Comparison of ENCODE assay signal across 13 cellular contexts in the genomic region with DNA sequence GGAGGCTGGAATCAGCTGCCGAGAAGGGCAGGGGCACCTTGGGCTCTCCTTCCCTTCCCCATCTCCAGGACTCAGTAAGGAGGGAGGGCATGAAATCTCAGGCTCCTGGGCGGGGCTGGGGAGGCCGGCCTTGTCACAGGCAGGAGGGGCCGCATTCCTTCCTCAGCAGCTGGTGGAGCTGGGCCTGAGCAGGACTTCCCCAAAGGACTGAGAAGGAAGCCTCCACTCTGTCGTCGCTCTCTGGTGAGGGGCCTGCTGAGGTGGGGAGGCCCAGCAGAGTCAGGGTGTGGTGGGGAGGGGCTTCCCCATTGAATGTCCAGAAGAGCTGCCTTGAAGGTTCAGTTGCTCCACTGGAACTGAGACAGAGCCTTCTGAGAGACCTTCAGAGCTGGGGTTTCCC. TPM values are rescaled to one million over a fixed set of nuclear protein-coding genes. Genes with fewer than 3 reads are reported as not detected.
A peak's percentile ranks its signal among the peaks of the same experiment; 100 is the strongest.
DNase-seq lines count a peak whose midpoint lies in the region; ATAC-seq and TF ChIP-seq lines count a peak whose summit lies in the region.
"Had no signal": no experiment of that assay in that cellular context is flagged by ENCODE, and none has a peak within 500 bp of the region (broad histone marks: within the 10 kb centered on the region; RNA-seq: fewer than 3 reads in every experiment).

No MANE protein-coding gene starts in this region.

- TF ChIP-seq EP300 in upper lobe of left lung (IDR thresholded peaks at IDR 0.05): no peak

- H3K9me3 ChIP-seq in GM23248 (ENCODE audit: low read depth) (no peaks in the 10 kb centered on the region), left lung (no peaks in the 10 kb centered on the region), upper lobe of left lung (no peaks in the 10 kb centered on the region)

- in situ Hi-C loops in GM23248 (cut with MboI): no loop called here

- H3K4me3 ChIP-seq in GM23248 (no peak overlapping the region), choroid plexus epithelial cell (ENCODE audit: low read depth, low read length) (no peak overlapping the region), left lung (no peak overlapping the region), upper lobe of left lung (peak overlapping the region in 2 of 4 donors; percentile 14 to 15)

- no peak overlapping the region for H2AFZ ChIP-seq in GM23248

- H3K4me2 ChIP-seq in GM23248 (ENCODE audit: unreplicated experiment): no peak overlapping the region

- WGBS in GM23248 (ENCODE audit: low coverage in 1 of 2, low lambda C conversion rate in 2 of 2, missing lambda C conversion rate in 2 of 2), 2 experiments: 18 to 19% methylated on average over 6 of the region's 6 CpGs
- 5 to 6% methylated on average over 6 of the region's 6 CpGs for WGBS in upper lobe of left lung, 2 donors

- H3K4me1 ChIP-seq in GM23248 (ENCODE audit: insufficient read depth) (no peaks in the 10 kb centered on the region), left lung (no peaks in the 10 kb centered on the region), upper lobe of left lung (peaks cover 0 to 10% (median 0%) of the 10 kb centered on the region in 4 donors)

- no peaks in the 10 kb centered on the region for H3F3A ChIP-seq in GM23248 (ENCODE audit: insufficient read depth)

- H3K79me2 ChIP-seq in GM23248 (ENCODE audit: insufficient read depth): no peaks in the 10 kb centered on the region

- peak in 2 of 4 donors; percentile 36 to 69 for TF ChIP-seq POLR2A in upper lobe of left lung (IDR thresholded peaks at IDR 0.05)

- no peak overlapping the region for H3K27ac Mint-ChIP-seq in T-helper 2 cell treated with Interferon-gamma antibody and Interleukin-4, amounts not matched to agents 5 μg/mL and 100 μg/mL, for 36 hours
- H3K27ac Mint-ChIP-seq: activated naive CD8-positive, alpha-beta T cell treated with anti-CD3 and anti-CD28 coated beads for 36 hours had no signal

- peak; percentile 52 for DNase-seq in GM23248
- peak; percentile 30 for DNase-seq in choroid plexus epithelial cell (ENCODE audit: low read depth)
- DNase-seq in left lung: peak in 1 of 2 donors; percentile 82
- DNase-seq in upper lobe of left lung: peak; percentile 69 to 83
- no peak for DNase-seq in T-helper 2 cell treated with Interferon-gamma antibody and Interleukin-4, amounts not matched to agents 5 μg/mL and 100 μg/mL, for 36 hours (ENCODE audit: low spot score)
- DNase-seq: activated CD4-positive, alpha-beta T cell treated with anti-CD3 and anti-CD28 coated beads for 4 hours; activated naive CD8-positive, alpha-beta T cell treated with anti-CD3 and anti-CD28 coated beads for 36 hours; NCI-H146; stimulated activated CD4-positive, alpha-beta T cell treated with anti-CD3 and anti-CD28 coated beads, Interleukin-15, amount 100 ng/mL, for 24 hours had no signal

- no peaks in the 10 kb centered on the region for H3K36me3 Mint-ChIP-seq in T-helper 2 cell treated with Interferon-gamma antibody and Interleukin-4, amounts not matched to agents 5 μg/mL and 100 μg/mL, for 36 hours (ENCODE audit: low read depth)
- H3K36me3 Mint-ChIP-seq: activated naive CD8-positive, alpha-beta T cell treated with anti-CD3 and anti-CD28 coated beads for 36 hours had no signal

- H3K9me3 Mint-ChIP-seq in T-helper 2 cell treated with Interferon-gamma antibody and Interleukin-4, amounts not matched to agents 5 μg/mL and 100 μg/mL, for 36 hours: no peaks in the 10 kb centered on the region
- H3K9me3 Mint-ChIP-seq: activated naive CD8-positive, alpha-beta T cell treated with anti-CD3 and anti-CD28 coated beads for 36 hours had no signal

- no peak for TF ChIP-seq CTCF in choroid plexus epithelial cell (conservative IDR thresholded peaks at IDR 0.05; ENCODE audit: low read depth, low read length)
- no peak for TF ChIP-seq CTCF in left lung (IDR thresholded peaks at IDR 0.05)
- no peak for TF ChIP-seq CTCF in upper lobe of left lung (IDR thresholded peaks at IDR 0.05)

- no peak overlapping the region for H3K4me3 Mint-ChIP-seq in T-helper 2 cell treated with Interferon-gamma antibody and Interleukin-4, amounts not matched to agents 5 μg/mL and 100 μg/mL, for 36 hours
- H3K4me3 Mint-ChIP-seq: activated naive CD8-positive, alpha-beta T cell treated with anti-CD3 and anti-CD28 coated beads for 36 hours had no signal

- intact Hi-C loops in left lung (cut with DNase I): no loop called here

- H3K27me3 ChIP-seq in GM23248 (replicated peaks; ENCODE audit: insufficient read depth) (peaks cover 25% of the 10 kb centered on the region), left lung (no peaks in the 10 kb centered on the region), upper lobe of left lung (no peaks in the 10 kb centered on the region)

- no peaks in the 10 kb centered on the region for H3K9me2 ChIP-seq in GM23248 (ENCODE audit: insufficient read depth)

- ATAC-seq in left lung (peak; percentile 95), upper lobe of left lung (ENCODE audit: low FRiP score in 2 of 2) (peak; percentile 64 to 90), GM21381 (IDR thresholded peaks at IDR 0.05; ENCODE audit: unreplicated experiment) (no peak), HG03045 (IDR thresholded peaks at IDR 0.05; ENCODE audit: unreplicated experiment) (no peak)
- ATAC-seq: Panc1 had no signal

- H3K4me1 Mint-ChIP-seq in T-helper 2 cell treated with Interferon-gamma antibody and Interleukin-4, amounts not matched to agents 5 μg/mL and 100 μg/mL, for 36 hours (ENCODE audit: low read depth): no peaks in the 10 kb centered on the region
- H3K4me1 Mint-ChIP-seq: activated naive CD8-positive, alpha-beta T cell treated with anti-CD3 and anti-CD28 coated beads for 36 hours had no signal

- H3K36me3 ChIP-seq in GM23248 (ENCODE audit: low read depth) (no peaks in the 10 kb centered on the region), left lung (no peaks in the 10 kb centered on the region), upper lobe of left lung (no peaks in the 10 kb centered on the region)

- no peaks in the 10 kb centered on the region for H4K20me1 ChIP-seq in GM23248 (ENCODE audit: insufficient read depth)

- H3K9ac ChIP-seq in GM23248: no peak overlapping the region

- H3K27me3 Mint-ChIP-seq in T-helper 2 cell treated with Interferon-gamma antibody and Interleukin-4, amounts not matched to agents 5 μg/mL and 100 μg/mL, for 36 hours (ENCODE audit: low read depth): peaks cover 9% of the 10 kb centered on the region
- H3K27me3 Mint-ChIP-seq: activated naive CD8-positive, alpha-beta T cell treated with anti-CD3 and anti-CD28 coated beads for 36 hours had no signal

- no peak overlapping the region for H3K27ac ChIP-seq in GM23248
- H3K27ac ChIP-seq in left lung: peak overlapping the region in 1 of 2 donors; percentile 37
- peak overlapping the region in 3 of 4 donors; percentile 24 to 61 (median 44) for H3K27ac ChIP-seq in upper lobe of left lung
- H3K27ac ChIP-seq: epithelial cell of prostate had no signal

RNA-seq across cellular contexts. Expression of a gene that starts 10.9 kb away (rescaled TPM):
- total RNA-seq in GM23248 (2014; rRNA removed; shearing (Covaris generic)): not detected in 2 replicates
- not detected in 2 replicates for polyA plus RNA-seq in GM23248 (2016; fragmentation: Nextera tagmentation; extraction: Ambion mirVana)
- total RNA-seq in left lung (not detected), upper lobe of left lung (not detected)
- total RNA-seq: activated naive CD8-positive, alpha-beta T cell treated with anti-CD3 and anti-CD28 coated beads for 36 hours had no signal

RNA-seq across cellular contexts. Expression of a gene that starts 57.1 kb away (rescaled TPM):
- not detected in 2 replicates for total RNA-seq in GM23248 (2014; rRNA removed; shearing (Covaris generic))
- polyA plus RNA-seq in GM23248 (2016; fragmentation: Nextera tagmentation; extraction: Ambion mirVana): not detected in 2 replicates
- total RNA-seq in left lung (not detected), upper lobe of left lung (under 1 TPM in 1 of 6 donors, not detected in 5; 0.33 TPM)
- total RNA-seq: activated naive CD8-positive, alpha-beta T cell treated with anti-CD3 and anti-CD28 coated beads for 36 hours had no signal

Comparison
In these comparisons a context has a peak if more than half of its experiments do, and no peak if none do; other contexts are left out.
1. ATAC-seq: peak in left lung (single experiment) and upper lobe of left lung (2 of 2); none in GM21381 (single experiment) and HG03045 (single experiment).